28 cellular contexts compared by ENCODE assay signal in the genomic region with DNA sequence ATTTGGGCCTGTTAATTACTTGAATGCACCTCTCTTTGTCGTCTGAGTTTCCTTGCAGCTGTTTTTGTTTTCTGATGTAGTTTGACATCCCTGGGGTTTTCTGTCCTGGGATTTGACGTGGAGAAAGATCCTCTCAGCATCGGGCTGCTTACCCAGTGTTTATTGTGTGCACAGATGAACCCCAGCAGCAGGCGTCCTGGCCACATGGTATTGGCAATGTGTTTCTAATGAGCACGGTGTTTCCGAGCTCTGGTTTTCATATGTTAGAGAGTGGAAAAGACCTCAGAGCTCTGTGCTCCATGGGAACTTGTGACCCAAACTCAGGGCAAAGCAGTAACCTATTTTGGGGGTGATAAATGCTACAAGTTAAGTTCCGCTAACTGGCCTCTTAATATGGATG.
"Had no signal": no experiment of that assay in that cellular context is flagged by ENCODE, and none has a peak within 500 bp of the region (broad histone marks: within the 10 kb centered on the region; RNA-seq: fewer than 3 reads in every experiment).

No MANE protein-coding gene starts in this region.

- H3K27ac ChIP-seq: SJCRH30, VCaP had no signal

- H3K4me3 Mint-ChIP-seq: activated CD4-positive, alpha-beta memory T cell treated with anti-CD3 and anti-CD28 coated beads for 36 hours; activated CD4-positive, alpha-beta T cell treated with anti-CD3 and anti-CD28 coated beads, Interleukin-2, amount 10 ng/mL, durations not matched to agents 7 days and 5 days; activated naive CD8-positive, alpha-beta T cell treated with anti-CD3 and anti-CD28 coated beads, Interleukin-2, amount 50 U/mL, for 24 hours; activated T-cell treated with anti-CD3 and anti-CD28 coated beads, Interleukin-2, amount 50 U/mL, for 4 hours; T-helper 17 cell had no signal

- H3K27ac Mint-ChIP-seq: activated CD4-positive, alpha-beta memory T cell treated with anti-CD3 and anti-CD28 coated beads for 36 hours; activated CD4-positive, alpha-beta T cell treated with anti-CD3 and anti-CD28 coated beads, Interleukin-2, amount 10 ng/mL, durations not matched to agents 7 days and 5 days; activated naive CD4-positive, alpha-beta T cell treated with anti-CD3 and anti-CD28 coated beads, Interleukin-2, amount 50 U/mL, for 72 hours; activated naive CD8-positive, alpha-beta T cell treated with anti-CD3 and anti-CD28 coated beads, Interleukin-2, amount 50 U/mL, for 24 hours; T-helper 17 cell had no signal

- H3K9me3 Mint-ChIP-seq: activated CD4-positive, alpha-beta memory T cell treated with anti-CD3 and anti-CD28 coated beads for 36 hours had no signal

- H3K4me1 Mint-ChIP-seq: activated CD4-positive, alpha-beta T cell treated with anti-CD3 and anti-CD28 coated beads, Interleukin-2, amount 10 ng/mL, durations not matched to agents 7 days and 5 days; activated naive CD8-positive, alpha-beta T cell treated with anti-CD3 and anti-CD28 coated beads, Interleukin-2, amount 50 U/mL, for 24 hours; T-helper 17 cell had no signal

- H3K4me3 ChIP-seq: K562, SJCRH30 had no signal

- ATAC-seq: activated naive CD4-positive, alpha-beta T cell treated with anti-CD3 and anti-CD28 coated beads, Interleukin-2, amount 50 U/mL, for 72 hours; activated naive CD8-positive, alpha-beta T cell treated with anti-CD3 and anti-CD28 coated beads, Interleukin-2, amount 50 U/mL, for 24 hours; activated T-cell treated with anti-CD3 and anti-CD28 coated beads, Interleukin-2, amount 50 U/mL, for 4 hours; K562; Panc1; Right ventricle myocardium inferior; T-helper 17 cell had no signal

- H3K36me3 ChIP-seq: SJCRH30 had no signal

- H3K36me3 Mint-ChIP-seq: activated CD4-positive, alpha-beta memory T cell treated with anti-CD3 and anti-CD28 coated beads for 36 hours; activated naive CD4-positive, alpha-beta T cell treated with anti-CD3 and anti-CD28 coated beads, Interleukin-2, amount 50 U/mL, for 72 hours; brain had no signal

- H3K4me1 ChIP-seq: SJCRH30 had no signal

- DNase-seq: activated CD4-positive, alpha-beta memory T cell treated with anti-CD3 and anti-CD28 coated beads for 36 hours; activated CD4-positive, alpha-beta T cell treated with anti-CD3 and anti-CD28 coated beads, Interleukin-2, amount 10 ng/mL, durations not matched to agents 7 days and 5 days; activated CD4-positive, CD25-positive, alpha-beta regulatory T cell; activated CD8-positive, alpha-beta memory T cell treated with anti-CD3 and anti-CD28 coated beads for 24 hours; activated effector memory CD4-positive, alpha-beta T cell treated with anti-CD3 and anti-CD28 coated beads, Interleukin-2, amount 50 U/mL, for 16 hours; activated naive CD4-positive, alpha-beta T cell treated with Interleukin-2 at 50 U/mL for 16 hours; activated naive CD8-positive, alpha-beta T cell treated with anti-CD3 and anti-CD28 coated beads, Interleukin-2, amount 50 U/mL, for 24 hours; activated T-cell treated with anti-CD3 and anti-CD28 coated beads, Interleukin-2, amount 50 U/mL, for 4 hours; amniotic stem cell; Karpas-422; NCI-H1105 treated with DMSO at 0.1 percent for 48 hours; NCI-H146; NCI-H1930; NCI-H345; NCI-H510A; NCI-H526 treated with DMSO at 0.1 percent for 48 hours; NCI-H82; OCI-M1; RPMI8226; SJCRH30; T-helper 17 cell; T-helper 9 cell had no signal

- H3K9me3 ChIP-seq: SJCRH30 had no signal

- H3K27me3 Mint-ChIP-seq: activated CD4-positive, alpha-beta T cell treated with anti-CD3 and anti-CD28 coated beads, Interleukin-2, amount 10 ng/mL, durations not matched to agents 7 days and 5 days; T-helper 17 cell had no signal

- H3K27me3 ChIP-seq: SJCRH30 had no signal
